In genomic region chr12:91920276-91920675, GRCh38 we compare ENCODE assay signal across 18 cellular contexts.
DNase-seq lines count a peak whose midpoint lies in the region; ATAC-seq and TF ChIP-seq lines count a peak whose summit lies in the region.
"Had no signal": no experiment of that assay in that cellular context is flagged by ENCODE, and none has a peak within 500 bp of the region (broad histone marks: within the 10 kb centered on the region; RNA-seq: fewer than 3 reads in every experiment).

No MANE protein-coding gene starts in this region.

- WGBS in right cardiac atrium, result 67% methylated on average over 2 of the region's 2 CpGs

- no peaks in the 10 kb centered on the region for H3K9me3 ChIP-seq in right cardiac atrium (ENCODE audit: control insufficient read depth, low read length)
- H3K9me3 ChIP-seq in gastrocnemius medialis, result no peaks in the 10 kb centered on the region
- H3K9me3 ChIP-seq: right atrium auricular region, thyroid gland had no signal

- H3K36me3 ChIP-seq in gastrocnemius medialis, result no peaks in the 10 kb centered on the region
- H3K36me3 ChIP-seq: right atrium auricular region, thyroid gland had no signal

- DNase-seq in Daoy (ENCODE audit: low read depth) (peak; percentile 11), OCI-M1 (lab: John Stamatoyannopoulos, UW) (peak; percentile 31), cerebellar cortex (ENCODE audit: low spot score) (peak; percentile 24), nephron progenitor cell (no peak), right cardiac atrium (no peak), GOT3 (lab: John Stamatoyannopoulos, UW) (no peak), gastrocnemius medialis (no peak)
- DNase-seq: activated B cell treated with CpG ODN at 0.5 μM for 24 hours; activated naive CD4-positive, alpha-beta T cell treated with anti-CD3 and anti-CD28 coated beads for 36 hours; caudate nucleus; left ventricle myocardium superior; naive thymus-derived CD8-positive, alpha-beta T cell; stimulated activated CD4-positive, alpha-beta T cell treated with anti-CD3 and anti-CD28 coated beads, Interleukin-2, amount 100 ng/mL, for 24 hours; stimulated activated CD8-positive, alpha-beta memory T cell treated with anti-CD3 and anti-CD28 coated beads, Interleukin-4, amount 100 ng/mL, for 48 hours; thyroid gland had no signal

- TF ChIP-seq POLR2A in gastrocnemius medialis (IDR thresholded peaks at IDR 0.05), result no peak

- peaks cover 20% of the 10 kb centered on the region for H3K4me1 Mint-ChIP-seq in nephron progenitor cell
- H3K4me1 Mint-ChIP-seq: activated B cell treated with CpG ODN at 0.5 μM for 24 hours had no signal

- H3K9me3 Mint-ChIP-seq in nephron progenitor cell, result peaks cover 7% of the 10 kb centered on the region

- ATAC-seq in right cardiac atrium (no peak), GM21619 (IDR thresholded peaks at IDR 0.05; ENCODE audit: unreplicated experiment) (no peak), gastrocnemius medialis (no peak)
- ATAC-seq: left ventricle myocardium superior; naive thymus-derived CD8-positive, alpha-beta T cell had no signal

- H3K27me3 ChIP-seq in right cardiac atrium (ENCODE audit: control insufficient read depth, insufficient read depth) (no peaks in the 10 kb centered on the region), gastrocnemius medialis (no peaks in the 10 kb centered on the region)
- H3K27me3 ChIP-seq: right atrium auricular region, thyroid gland had no signal

- intact Hi-C loops in right cardiac atrium (cut with DNase I), result no loop called here
- intact Hi-C loops in gastrocnemius medialis (cut with DNase I; ENCODE audit: low total_unique reads), result no loop called here

- H3K27ac Mint-ChIP-seq in nephron progenitor cell, result peak overlapping the region; percentile 83
- H3K27ac Mint-ChIP-seq: activated B cell treated with CpG ODN at 0.5 μM for 24 hours; activated naive CD4-positive, alpha-beta T cell treated with anti-CD3 and anti-CD28 coated beads for 36 hours had no signal

- peaks cover 4% of the 10 kb centered on the region for H3K27me3 Mint-ChIP-seq in nephron progenitor cell (ENCODE audit: low read depth, poor library complexity)
- H3K27me3 Mint-ChIP-seq: activated B cell treated with CpG ODN at 0.5 μM for 24 hours; naive thymus-derived CD8-positive, alpha-beta T cell had no signal

- peaks cover 4% of the 10 kb centered on the region for H3K36me3 Mint-ChIP-seq in nephron progenitor cell (ENCODE audit: low read depth)

- H3K4me3 Mint-ChIP-seq in nephron progenitor cell, result no peak overlapping the region
- H3K4me3 Mint-ChIP-seq: activated B cell treated with CpG ODN at 0.5 μM for 24 hours; activated naive CD4-positive, alpha-beta T cell treated with anti-CD3 and anti-CD28 coated beads for 36 hours; naive thymus-derived CD8-positive, alpha-beta T cell had no signal

- TF ChIP-seq CTCF in nephron progenitor cell (IDR thresholded peaks at IDR 0.05), result no peak
- no peak for TF ChIP-seq CTCF in gastrocnemius medialis (IDR thresholded peaks at IDR 0.05 in 4 of 5, conservative IDR thresholded peaks at IDR 0.05 in 1 of 5)

- H3K27ac ChIP-seq in right cardiac atrium (ENCODE audit: low read length), result no peak overlapping the region
- no peak overlapping the region for H3K27ac ChIP-seq in gastrocnemius medialis
- H3K27ac ChIP-seq: C4-2B, right atrium auricular region, thyroid gland had no signal

- H3K4me3 ChIP-seq in right cardiac atrium (ENCODE audit: low read length), result no peak overlapping the region
- no peak overlapping the region for H3K4me3 ChIP-seq in gastrocnemius medialis
- H3K4me3 ChIP-seq: right atrium auricular region, thyroid gland had no signal

- no peaks in the 10 kb centered on the region for H3K4me1 ChIP-seq in right cardiac atrium (ENCODE audit: control insufficient read depth, insufficient read depth, low read length)
- H3K4me1 ChIP-seq in gastrocnemius medialis, result no peaks in the 10 kb centered on the region
- H3K4me1 ChIP-seq: thyroid gland had no signal

- in situ Hi-C loops in gastrocnemius medialis (cut with MboI; ENCODE audit: low sequenced_read_pairs in 4 of 4), result no loop called here

Comparison
In these comparisons a context has a peak if more than half of its experiments do, and no peak if none do; other contexts are left out.
1. DNase-seq: peak in Daoy (single experiment), OCI-M1 (single experiment) and cerebellar cortex (single experiment); none in nephron progenitor cell (single experiment), right cardiac atrium (0 of 3), GOT3 (single experiment) and gastrocnemius medialis (0 of 2).